ENCODE assay signal across 1 cellular context in the genomic region with DNA sequence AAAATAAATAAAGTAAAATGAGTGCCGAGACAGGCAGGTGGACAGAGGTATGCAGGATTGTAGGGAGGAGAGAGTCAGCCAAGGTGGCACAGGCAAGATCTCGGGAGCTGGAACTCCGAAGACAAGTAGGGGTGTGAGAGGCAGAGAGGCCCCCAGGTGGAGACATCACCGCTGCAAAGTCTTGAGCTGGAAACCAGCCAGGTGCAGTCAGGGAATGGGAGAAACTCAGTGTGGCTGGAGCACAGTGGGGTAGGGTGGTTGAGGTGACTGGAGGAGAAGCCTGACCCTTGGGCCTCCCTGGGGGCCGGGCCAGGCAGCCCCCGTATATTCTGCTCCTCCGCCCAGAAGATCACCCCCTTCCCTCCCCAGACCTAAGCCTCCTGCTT.
A peak's percentile ranks its signal among the peaks of the same experiment; 100 is the strongest.
TF ChIP-seq lines count a peak whose summit lies in the region.

No MANE protein-coding gene starts in this region.

TF ChIP-seq in K562, 482 proteins besides CTCF, POLR2A, EP300 and RAD21:
- TF ChIP-seq ZNF668 (CRISPR knock-in tag; IDR thresholded peaks at IDR 0.05), result no peak
- TF ChIP-seq, protein P1, sequence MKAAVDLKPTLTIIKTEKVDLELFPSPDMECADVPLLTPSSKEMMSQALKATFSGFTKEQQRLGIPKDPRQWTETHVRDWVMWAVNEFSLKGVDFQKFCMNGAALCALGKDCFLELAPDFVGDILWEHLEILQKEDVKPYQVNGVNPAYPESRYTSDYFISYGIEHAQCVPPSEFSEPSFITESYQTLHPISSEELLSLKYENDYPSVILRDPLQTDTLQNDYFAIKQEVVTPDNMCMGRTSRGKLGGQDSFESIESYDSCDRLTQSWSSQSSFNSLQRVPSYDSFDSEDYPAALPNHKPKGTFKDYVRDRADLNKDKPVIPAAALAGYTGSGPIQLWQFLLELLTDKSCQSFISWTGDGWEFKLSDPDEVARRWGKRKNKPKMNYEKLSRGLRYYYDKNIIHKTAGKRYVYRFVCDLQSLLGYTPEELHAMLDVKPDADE (conservative IDR thresholded peaks at IDR 0.05; ENCODE audit: control insufficient read depth, low read depth, low read length), result no peak
- no peak for TF ChIP-seq EHMT2 (IDR thresholded peaks at IDR 0.05)
- no peak for TF ChIP-seq PHF21A (IDR thresholded peaks at IDR 0.05; ENCODE audit: borderline replicate concordance, low read depth)
- TF ChIP-seq, protein P2, sequence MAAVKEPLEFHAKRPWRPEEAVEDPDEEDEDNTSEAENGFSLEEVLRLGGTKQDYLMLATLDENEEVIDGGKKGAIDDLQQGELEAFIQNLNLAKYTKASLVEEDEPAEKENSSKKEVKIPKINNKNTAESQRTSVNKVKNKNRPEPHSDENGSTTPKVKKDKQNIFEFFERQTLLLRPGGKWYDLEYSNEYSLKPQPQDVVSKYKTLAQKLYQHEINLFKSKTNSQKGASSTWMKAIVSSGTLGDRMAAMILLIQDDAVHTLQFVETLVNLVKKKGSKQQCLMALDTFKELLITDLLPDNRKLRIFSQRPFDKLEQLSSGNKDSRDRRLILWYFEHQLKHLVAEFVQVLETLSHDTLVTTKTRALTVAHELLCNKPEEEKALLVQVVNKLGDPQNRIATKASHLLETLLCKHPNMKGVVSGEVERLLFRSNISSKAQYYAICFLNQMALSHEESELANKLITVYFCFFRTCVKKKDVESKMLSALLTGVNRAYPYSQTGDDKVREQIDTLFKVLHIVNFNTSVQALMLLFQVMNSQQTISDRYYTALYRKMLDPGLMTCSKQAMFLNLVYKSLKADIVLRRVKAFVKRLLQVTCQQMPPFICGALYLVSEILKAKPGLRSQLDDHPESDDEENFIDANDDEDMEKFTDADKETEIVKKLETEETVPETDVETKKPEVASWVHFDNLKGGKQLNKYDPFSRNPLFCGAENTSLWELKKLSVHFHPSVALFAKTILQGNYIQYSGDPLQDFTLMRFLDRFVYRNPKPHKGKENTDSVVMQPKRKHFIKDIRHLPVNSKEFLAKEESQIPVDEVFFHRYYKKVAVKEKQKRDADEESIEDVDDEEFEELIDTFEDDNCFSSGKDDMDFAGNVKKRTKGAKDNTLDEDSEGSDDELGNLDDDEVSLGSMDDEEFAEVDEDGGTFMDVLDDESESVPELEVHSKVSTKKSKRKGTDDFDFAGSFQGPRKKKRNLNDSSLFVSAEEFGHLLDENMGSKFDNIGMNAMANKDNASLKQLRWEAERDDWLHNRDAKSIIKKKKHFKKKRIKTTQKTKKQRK (IDR thresholded peaks at IDR 0.05; ENCODE audit: borderline replicate concordance, low read depth, low read length), result no peak
- TF ChIP-seq ARID2 (IDR thresholded peaks at IDR 0.05), result no peak
- TF ChIP-seq NFIC (IDR thresholded peaks at IDR 0.05), result peak; percentile 61
